Comparison of ENCODE assay signal across 8 cellular contexts in genomic region chr11:64000026-64000739, GRCh38. TPM values are rescaled to one million over a fixed set of nuclear protein-coding genes. Genes with fewer than 3 reads are reported as not detected.
A peak's percentile ranks its signal among the peaks of the same experiment; 100 is the strongest.
DNase-seq lines count a peak whose midpoint lies in the region; ATAC-seq and TF ChIP-seq lines count a peak whose summit lies in the region.

No MANE protein-coding gene starts in this region.

- H2AFZ ChIP-seq in PC-3 (ENCODE audit: low read length), result no peak overlapping the region

- BruUV-seq in PC-3 (replicated peaks; lab: Mats Ljungman, UMichigan), result no TSS peak

- DNase-seq in DMS 273 (lab: John Stamatoyannopoulos, UW; ENCODE audit: unreplicated experiment) (peak; percentile 88), DMS 273 treated with DMSO at 0.1 percent for 48 hours (lab: John Stamatoyannopoulos, UW) (no peak), PC-3 (peak; percentile 63), head of caudate nucleus (peak in 41 of 42 donors; percentile 40 to 90 (median 79)), pons (ENCODE audit: low spot score) (peak; percentile 60), tibial nerve (ENCODE audit: low spot score in 2 of 2) (peak; percentile 49)
- peak; percentile 70 to 84 for DNase-seq in activated naive CD4-positive, alpha-beta T cell treated with anti-CD3 and anti-CD28 coated beads, Interleukin-2, amount 50 U/mL, for 72 hours (ENCODE audit: low spot score in 2 of 2)

- no peaks in the 10 kb centered on the region for H3K9me2 ChIP-seq in PC-3 (replicated peaks; ENCODE audit: low read length)

- POLR2A ChIA-PET in PC-3 (lab: Charles Lee; ENCODE audit: unreplicated experiment), result no interaction called here

- no peaks in the 10 kb centered on the region for H3F3A ChIP-seq in PC-3 (ENCODE audit: low read length, unreplicated experiment)

- 1 to 3% methylated on average over 33 to 51 of the region's 67 CpGs for WGBS in tibial nerve, 2 donors

- H3K4me1 ChIP-seq in PC-3 (ENCODE audit: insufficient read depth, low read length), result peaks cover 13% of the 10 kb centered on the region; the same call in 1 of the 2 replicates
- H3K4me1 ChIP-seq in tibial nerve, result peaks cover 0 to 55% (median 16%) of the 10 kb centered on the region in 4 donors

- H3K27me3 ChIP-seq in PC-3 (ENCODE audit: low read length) (no peaks in the 10 kb centered on the region), tibial nerve (no peaks in the 10 kb centered on the region)

- no peak overlapping the region for H3K27ac Mint-ChIP-seq in activated naive CD4-positive, alpha-beta T cell treated with anti-CD3 and anti-CD28 coated beads, Interleukin-2, amount 50 U/mL, for 72 hours

- H3K36me3 Mint-ChIP-seq in activated naive CD4-positive, alpha-beta T cell treated with anti-CD3 and anti-CD28 coated beads, Interleukin-2, amount 50 U/mL, for 72 hours, result no peaks in the 10 kb centered on the region

- TF ChIP-seq EP300 in tibial nerve (IDR thresholded peaks at IDR 0.05), result no peak

- H3K4me3 ChIP-seq in PC-3 (ENCODE audit: low read length) (peak overlapping the region; percentile 43), tibial nerve (peak overlapping the region; percentile 3 to 47 (median 36))

- H3K27ac ChIP-seq in PC-3 (ENCODE audit: low read length) (no peak overlapping the region), tibial nerve (peak overlapping the region in 1 of 4 donors; percentile 49)

- no peak overlapping the region for H3K9ac ChIP-seq in PC-3 (ENCODE audit: low read length)

- CTCF ChIA-PET in PC-3 (lab: Charles Lee), result interaction anchor here (0.6 to 1.6 kb wide), 4 partner anchors 149 to 1408 kb away, joined by 4 to 7 read pairs (median 4); partner anchors contain the start of gene TUT1

- peak; percentile 50 for ATAC-seq in PC-3
- ATAC-seq in activated naive CD4-positive, alpha-beta T cell treated with anti-CD3 and anti-CD28 coated beads, Interleukin-2, amount 50 U/mL, for 72 hours, result peak; percentile 82 to 91
- no peak for ATAC-seq in HG03095 (IDR thresholded peaks at IDR 0.05; ENCODE audit: unreplicated experiment)

- TF ChIP-seq POLR2A in tibial nerve (IDR thresholded peaks at IDR 0.05), result no peak

- H3K36me3 ChIP-seq in PC-3 (ENCODE audit: low read depth, low read length) (peaks cover 24% of the 10 kb centered on the region), tibial nerve (peaks cover 0 to 40% (median under 1%) of the 10 kb centered on the region in 3 donors)

- intact Hi-C loops in PC-3 (cut with micrococcal nuclease), result loop anchor here (2.0 kb wide), 1 partner anchor 153 kb away; no protein-coding TSS in a partner anchor
- intact Hi-C loops in head of caudate nucleus (cut with DNase I), result loop anchor here (2.0 kb wide), 1 partner anchor 153 kb away; no protein-coding TSS in a partner anchor

- TF ChIP-seq CTCF in PC-3 (conservative IDR thresholded peaks at IDR 0.05; ENCODE audit: low read depth, low read length), result peak; percentile 60
- TF ChIP-seq CTCF in tibial nerve (IDR thresholded peaks at IDR 0.05), result peak; percentile 77 to 99 (median 90)

- H3K9me3 Mint-ChIP-seq in activated naive CD4-positive, alpha-beta T cell treated with anti-CD3 and anti-CD28 coated beads, Interleukin-2, amount 50 U/mL, for 72 hours, result no peaks in the 10 kb centered on the region

- H3K4me2 ChIP-seq in PC-3 (ENCODE audit: low read length), result peak overlapping the region; percentile 73

- H3K9me3 ChIP-seq in PC-3 (ENCODE audit: low read length), result no peaks in the 10 kb centered on the region
- no peaks in the 10 kb centered on the region for H3K9me3 ChIP-seq in tibial nerve

- H4K20me1 ChIP-seq in PC-3 (ENCODE audit: low read length), result no peaks in the 10 kb centered on the region

- H3K79me2 ChIP-seq in PC-3 (ENCODE audit: low read length), result no peaks in the 10 kb centered on the region

RNA-seq across cellular contexts. Expression of gene OTUB1, which starts 13.9 kb away (rescaled TPM):
- total RNA-seq in PC-3 (2014; rRNA removed) (124 and 129 TPM in 2 replicates), tibial nerve (10 to 100 TPM; 35.0 to 86.7 (median 50.4) TPM)
- total RNA-seq in activated naive CD4-positive, alpha-beta T cell treated with anti-CD3 and anti-CD28 coated beads, Interleukin-2, amount 50 U/mL, for 72 hours, result 10 to 100 TPM; 60.0 to 86.4 TPM

RNA-seq across cellular contexts. Expression of gene COX8A, which starts 25.8 kb away (rescaled TPM):
- 1,480 and 1,500 TPM in 2 replicates for total RNA-seq in PC-3 (2014; rRNA removed)
- total RNA-seq in activated naive CD4-positive, alpha-beta T cell treated with anti-CD3 and anti-CD28 coated beads, Interleukin-2, amount 50 U/mL, for 72 hours, result 100 to 1,000 TPM; 498 to 568 TPM
- 100 to 1,000 TPM; 337 to 421 (median 383) TPM for total RNA-seq in tibial nerve

RNA-seq across cellular contexts. Expression of gene FLRT1, which starts 35.5 kb away (rescaled TPM):
- total RNA-seq in PC-3 (2014; rRNA removed) (not detected in 2 replicates), tibial nerve (1 to 10 TPM in 1 of 4 donors, under 1 TPM in 3; 0.39 to 2.1 (median 0.52) TPM)
- total RNA-seq in activated naive CD4-positive, alpha-beta T cell treated with anti-CD3 and anti-CD28 coated beads, Interleukin-2, amount 50 U/mL, for 72 hours, result not detected
